31 cellular contexts compared by ENCODE assay signal in the genomic region with DNA sequence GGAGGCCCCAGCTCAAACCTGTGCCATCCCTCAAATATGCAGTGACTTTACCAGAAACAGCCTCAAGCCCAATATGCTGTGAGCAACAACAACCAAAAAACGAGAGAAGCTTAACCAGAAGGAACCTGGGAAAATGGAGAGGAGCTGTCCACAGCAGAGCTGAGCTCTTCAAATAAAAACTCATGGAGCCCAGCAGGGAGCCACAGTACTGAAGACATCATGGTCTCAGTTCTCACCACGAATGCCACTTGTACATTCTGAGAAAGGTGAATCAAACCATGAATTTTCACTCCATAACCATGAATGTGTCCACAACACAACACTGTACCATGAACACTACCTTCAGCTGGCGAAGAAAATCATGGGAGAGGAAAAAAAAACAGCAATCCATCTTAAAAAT. TPM values are rescaled to one million over a fixed set of nuclear protein-coding genes. Genes with fewer than 3 reads are reported as not detected.
"Had no signal": no experiment of that assay in that cellular context is flagged by ENCODE, and none has a peak within 500 bp of the region (broad histone marks: within the 10 kb centered on the region; RNA-seq: fewer than 3 reads in every experiment).

No MANE protein-coding gene starts in this region.

- H3K4me2 ChIP-seq: SK-N-SH had no signal

- H3K4me3 ChIP-seq: Peyer's patch, SJSA1 had no signal

- H3K9me3 ChIP-seq: Peyer's patch, SJSA1, SK-N-SH had no signal

- H3K27me3 ChIP-seq: Peyer's patch, SJSA1 had no signal

- H3K9ac ChIP-seq: SK-N-SH had no signal

- H3K27ac ChIP-seq: Peyer's patch, SJSA1 had no signal

- H3K4me1 ChIP-seq: Peyer's patch, SJSA1 had no signal

- H3K36me3 ChIP-seq: Peyer's patch, SJSA1 had no signal

- DNase-seq: MM.1S, MV-4-11, NCI-H1092 treated with DMSO at 0.1 percent for 48 hours, NCI-H1105 treated with DMSO at 0.1 percent for 48 hours, NCI-H1417, NCI-H1436, NCI-H146, NCI-H1694, NCI-H187, NCI-H1930, NCI-H2029 treated with DMSO at 0.1 percent for 48 hours, NCI-H2081 treated with DMSO at 0.1 percent for 48 hours, NCI-H2107, NCI-H2171, NCI-H226, NCI-H446 treated with DMSO at 0.1 percent for 48 hours, NCI-H510A, NCI-H524, NCI-H526, NCI-H69, NCI-H748 treated with DMSO at 0.1 percent for 48 hours, Peyer's patch, Right ventricle myocardium superior, RPMI8226, SHP77 treated with DMSO at 0.1 percent for 48 hours, SK-N-SH, SW 1271, T-helper 1 cell had no signal

- H3K9me2 ChIP-seq: SK-N-SH had no signal

RNA-seq across cellular contexts. Expression of a gene that starts 50.5 kb away (rescaled TPM):
- total RNA-seq: LHCN-M2, MCF 10A, Right ventricle myocardium superior, SJSA1 had no signal
- polyA plus RNA-seq: SK-N-SH had no signal
